In genomic region chr2:239745790-239746308, GRCh38 we compare ENCODE assay signal across 25 cellular contexts.
"Had no signal": no experiment of that assay in that cellular context is flagged by ENCODE, and none has a peak within 500 bp of the region (broad histone marks: within the 10 kb centered on the region; RNA-seq: fewer than 3 reads in every experiment).

No MANE protein-coding gene starts in this region.

- DNase-seq: activated CD4-positive, alpha-beta T cell treated with anti-CD3 and anti-CD28 coated beads for 36 hours; activated CD4-positive, CD25-positive, alpha-beta regulatory T cell; activated CD8-positive, alpha-beta memory T cell treated with anti-CD3 and anti-CD28 coated beads, Interleukin-2, amount 10 ng/mL, durations not matched to agents 7 days and 5 days; activated CD8-positive, alpha-beta T cell treated with anti-CD3 and anti-CD28 coated beads, Interleukin-2, amount 10 ng/mL, durations not matched to agents 7 days and 5 days; activated naive CD4-positive, alpha-beta T cell; activated T-cell treated with anti-CD3 and anti-CD28 coated beads for 4 hours; activated T-cell treated with anti-CD3 and anti-CD28 coated beads, Interleukin-2, amount 50 U/mL, for 72 hours; dermis blood vessel endothelial cell; effector CD4-positive, alpha-beta T cell; erythroblast; hypothalamus; immature natural killer cell; sigmoid colon; small intestine; stimulated activated CD4-positive, alpha-beta T cell treated with anti-CD3 and anti-CD28 coated beads, Interleukin-4, amount 100 ng/mL, for 4 hours; stimulated activated CD8-positive, alpha-beta memory T cell treated with anti-CD3 and anti-CD28 coated beads, Interleukin-4, amount 100 ng/mL, for 48 hours; stimulated activated naive CD8-positive, alpha-beta T cell treated with anti-CD3 and anti-CD28 coated beads, Interleukin-15, amount 100 ng/mL, for 72 hours; T-cell; upper lobe of left lung had no signal

- ATAC-seq: activated CD4-positive, alpha-beta T cell treated with anti-CD3 and anti-CD28 coated beads for 36 hours; activated CD8-positive, alpha-beta memory T cell treated with anti-CD3 and anti-CD28 coated beads, Interleukin-2, amount 10 ng/mL, durations not matched to agents 7 days and 5 days; activated CD8-positive, alpha-beta T cell treated with anti-CD3 and anti-CD28 coated beads, Interleukin-2, amount 10 ng/mL, durations not matched to agents 7 days and 5 days; activated naive CD4-positive, alpha-beta T cell treated with anti-CD3 and anti-CD28 coated beads, Interleukin-2, amount 50 U/mL, for 72 hours; activated T-cell treated with anti-CD3 and anti-CD28 coated beads, Interleukin-2, amount 50 U/mL, for 72 hours; left lung; mucosa of descending colon; stimulated activated memory B cell treated with anti-CD40 and anti-IgM and Interleukin-4, amounts not matched to agents 10 μg/mL and 1 μg/mL and 100 μg/mL, for 72 hours; stimulated activated naive CD8-positive, alpha-beta T cell treated with anti-CD3 and anti-CD28 coated beads, Interleukin-15, amount 100 ng/mL, for 72 hours; T-cell had no signal

- H3K4me3 ChIP-seq: left lung, mucosa of descending colon, sigmoid colon, upper lobe of left lung, vagina had no signal

- H3K4me3 Mint-ChIP-seq: activated CD4-positive, alpha-beta T cell treated with anti-CD3 and anti-CD28 coated beads for 36 hours; activated CD8-positive, alpha-beta memory T cell treated with anti-CD3 and anti-CD28 coated beads, Interleukin-2, amount 10 ng/mL, durations not matched to agents 7 days and 5 days; activated CD8-positive, alpha-beta T cell treated with anti-CD3 and anti-CD28 coated beads, Interleukin-2, amount 10 ng/mL, durations not matched to agents 7 days and 5 days; activated T-cell treated with anti-CD3 and anti-CD28 coated beads, Interleukin-2, amount 50 U/mL, for 72 hours; immature natural killer cell; stimulated activated memory B cell treated with anti-CD40 and anti-IgM and Interleukin-4, amounts not matched to agents 10 μg/mL and 1 μg/mL and 100 μg/mL, for 72 hours; stimulated activated naive CD8-positive, alpha-beta T cell treated with anti-CD3 and anti-CD28 coated beads, Interleukin-15, amount 100 ng/mL, for 72 hours; T-cell; T-helper 2 cell treated with Interferon-gamma antibody and Interleukin-4, amounts not matched to agents 5 μg/mL and 100 μg/mL, for 36 hours had no signal

- H3K4me1 ChIP-seq: left lung, sigmoid colon, upper lobe of left lung, vagina had no signal

- H3K4me1 Mint-ChIP-seq: activated CD4-positive, alpha-beta T cell treated with anti-CD3 and anti-CD28 coated beads for 36 hours; activated CD8-positive, alpha-beta memory T cell treated with anti-CD3 and anti-CD28 coated beads, Interleukin-2, amount 10 ng/mL, durations not matched to agents 7 days and 5 days; stimulated activated memory B cell treated with anti-CD40 and anti-IgM and Interleukin-4, amounts not matched to agents 10 μg/mL and 1 μg/mL and 100 μg/mL, for 72 hours had no signal

- H3K27me3 Mint-ChIP-seq: activated CD4-positive, alpha-beta T cell treated with anti-CD3 and anti-CD28 coated beads for 36 hours; activated CD8-positive, alpha-beta memory T cell treated with anti-CD3 and anti-CD28 coated beads, Interleukin-2, amount 10 ng/mL, durations not matched to agents 7 days and 5 days; stimulated activated memory B cell treated with anti-CD40 and anti-IgM and Interleukin-4, amounts not matched to agents 10 μg/mL and 1 μg/mL and 100 μg/mL, for 72 hours; stimulated activated naive CD8-positive, alpha-beta T cell treated with anti-CD3 and anti-CD28 coated beads, Interleukin-15, amount 100 ng/mL, for 72 hours; T-cell had no signal

- H3K27ac Mint-ChIP-seq: activated CD4-positive, alpha-beta T cell treated with anti-CD3 and anti-CD28 coated beads for 36 hours; activated CD8-positive, alpha-beta memory T cell treated with anti-CD3 and anti-CD28 coated beads, Interleukin-2, amount 10 ng/mL, durations not matched to agents 7 days and 5 days; activated CD8-positive, alpha-beta T cell treated with anti-CD3 and anti-CD28 coated beads, Interleukin-2, amount 10 ng/mL, durations not matched to agents 7 days and 5 days; activated naive CD4-positive, alpha-beta T cell treated with anti-CD3 and anti-CD28 coated beads, Interleukin-2, amount 50 U/mL, for 72 hours; activated T-cell treated with anti-CD3 and anti-CD28 coated beads, Interleukin-2, amount 50 U/mL, for 72 hours; immature natural killer cell; stimulated activated memory B cell treated with anti-CD40 and anti-IgM and Interleukin-4, amounts not matched to agents 10 μg/mL and 1 μg/mL and 100 μg/mL, for 72 hours; stimulated activated naive CD8-positive, alpha-beta T cell treated with anti-CD3 and anti-CD28 coated beads, Interleukin-15, amount 100 ng/mL, for 72 hours; T-cell; T-helper 2 cell treated with Interferon-gamma antibody and Interleukin-4, amounts not matched to agents 5 μg/mL and 100 μg/mL, for 36 hours had no signal

- H3K9me3 ChIP-seq: left lung, mucosa of descending colon, sigmoid colon, upper lobe of left lung, vagina had no signal

- H3K36me3 ChIP-seq: left lung, sigmoid colon, upper lobe of left lung, vagina had no signal

- H3K27me3 ChIP-seq: left lung, sigmoid colon, upper lobe of left lung, vagina had no signal

- H3K36me3 Mint-ChIP-seq: activated CD8-positive, alpha-beta memory T cell treated with anti-CD3 and anti-CD28 coated beads, Interleukin-2, amount 10 ng/mL, durations not matched to agents 7 days and 5 days; activated naive CD4-positive, alpha-beta T cell treated with anti-CD3 and anti-CD28 coated beads, Interleukin-2, amount 50 U/mL, for 72 hours; immature natural killer cell; stimulated activated memory B cell treated with anti-CD40 and anti-IgM and Interleukin-4, amounts not matched to agents 10 μg/mL and 1 μg/mL and 100 μg/mL, for 72 hours; T-cell had no signal

- H3K9me3 Mint-ChIP-seq: activated naive CD4-positive, alpha-beta T cell treated with anti-CD3 and anti-CD28 coated beads, Interleukin-2, amount 50 U/mL, for 72 hours; activated T-cell treated with anti-CD3 and anti-CD28 coated beads, Interleukin-2, amount 50 U/mL, for 72 hours; immature natural killer cell; stimulated activated memory B cell treated with anti-CD40 and anti-IgM and Interleukin-4, amounts not matched to agents 10 μg/mL and 1 μg/mL and 100 μg/mL, for 72 hours; stimulated activated naive CD8-positive, alpha-beta T cell treated with anti-CD3 and anti-CD28 coated beads, Interleukin-15, amount 100 ng/mL, for 72 hours; T-cell; T-helper 2 cell treated with Interferon-gamma antibody and Interleukin-4, amounts not matched to agents 5 μg/mL and 100 μg/mL, for 36 hours had no signal

- H3K27ac ChIP-seq: left lung, sigmoid colon, upper lobe of left lung, vagina had no signal
